In the genomic region with DNA sequence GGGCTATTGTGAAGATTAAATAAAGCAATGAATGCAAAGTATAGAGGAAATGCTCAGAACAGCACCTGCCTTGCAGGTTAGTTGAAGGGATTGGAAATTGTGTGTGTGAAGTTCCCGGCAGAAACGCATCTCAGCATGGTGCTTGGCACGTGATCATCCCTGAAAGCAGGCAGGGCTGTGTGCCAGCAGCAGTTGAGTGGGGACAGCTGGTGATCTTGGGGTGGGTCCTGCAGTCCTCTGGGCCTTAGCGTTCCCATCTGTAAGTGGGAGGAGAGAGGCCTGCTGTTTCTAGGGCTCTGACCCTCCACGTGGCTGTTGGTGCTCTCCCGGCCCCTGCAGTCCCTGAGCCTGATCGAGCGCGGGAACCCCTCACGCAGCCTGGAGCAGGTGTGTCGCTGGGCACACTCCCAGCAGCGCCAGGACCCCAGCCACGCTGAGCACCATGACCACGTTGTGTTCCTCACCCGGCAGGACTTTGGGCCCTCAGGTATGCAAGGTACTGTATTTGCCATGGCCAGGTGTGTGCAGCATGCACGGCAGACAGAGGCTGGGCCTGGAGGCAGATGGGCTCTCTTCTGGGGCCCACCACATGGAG, we compare ENCODE assay signal across 17 cellular contexts. TPM values are rescaled to one million over a fixed set of nuclear protein-coding genes. Genes with fewer than 3 reads are reported as not detected.
DNase-seq lines count a peak whose midpoint lies in the region; ATAC-seq and TF ChIP-seq lines count a peak whose summit lies in the region.
"Had no signal": no experiment of that assay in that cellular context is flagged by ENCODE, and none has a peak within 500 bp of the region (broad histone marks: within the 10 kb centered on the region; RNA-seq: fewer than 3 reads in every experiment).

No MANE protein-coding gene starts in this region.

- H3K27ac Mint-ChIP-seq in natural killer cell: no peak overlapping the region
- no peak overlapping the region for H3K27ac Mint-ChIP-seq in activated CD4-positive, alpha-beta T cell treated with anti-CD3 and anti-CD28 coated beads, Interleukin-2, amount 10 ng/mL, durations not matched to agents 24 days and 14 days
- no peak overlapping the region for H3K27ac Mint-ChIP-seq in stimulated activated naive B cell treated with anti-CD40 and anti-IgM and Interleukin-4, amounts not matched to agents 10 μg/mL and 1 μg/mL and 100 μg/mL, for 72 hours
- H3K27ac Mint-ChIP-seq: activated CD4-positive, alpha-beta T cell treated with anti-CD3 and anti-CD28 coated beads, Interleukin-2, amount 10 ng/mL, durations not matched to agents 7 days and 5 days; activated T-helper 2 cell treated with anti-CD3 and anti-CD28 coated beads, Interferon-gamma antibody, Interleukin-2, Interleukin-4, amounts not matched to agents 10 μg/mL and 5 μg/mL and 100 μg/mL, durations not matched to agents 14 hours and 24 hours and 36 hours; T-helper 1 cell treated with Interleukin-12 subunit alpha and Interleukin-12 subunit beta and Interleukin-4 antibody, amounts not matched to agents 30 μg/mL and 1 μg/mL, for 36 hours had no signal

- DNase-seq in DMS79 (lab: John Stamatoyannopoulos, UW): peak; percentile 73
- DNase-seq in NCI-H1694 treated with DMSO at 0.1 percent for 48 hours (lab: John Stamatoyannopoulos, UW): peak; percentile 74
- DNase-seq in NCI-H748 (lab: John Stamatoyannopoulos, UW; ENCODE audit: unreplicated experiment): peak; percentile 93
- DNase-seq in medulla oblongata (ENCODE audit: extremely low spot score): peak; percentile 10
- no peak for DNase-seq in natural killer cell
- DNase-seq in activated CD4-positive, alpha-beta T cell treated with anti-CD3 and anti-CD28 coated beads, Interleukin-2, amount 10 ng/mL, durations not matched to agents 24 days and 14 days: no peak
- DNase-seq in stimulated activated naive B cell treated with anti-CD40 and anti-IgM and Interleukin-4, amounts not matched to agents 10 μg/mL and 1 μg/mL and 100 μg/mL, for 72 hours: no peak
- DNase-seq: activated CD4-positive, alpha-beta T cell treated with anti-CD3 and anti-CD28 coated beads, Interleukin-2, amount 10 ng/mL, durations not matched to agents 7 days and 5 days; effector memory CD4-positive, alpha-beta T cell; PC-9; stomach had no signal

- intact Hi-C loops in natural killer cell (cut with micrococcal nuclease): no loop called here
- intact Hi-C loops in activated CD4-positive, alpha-beta T cell treated with anti-CD3 and anti-CD28 coated beads, Interleukin-2, amount 10 ng/mL, durations not matched to agents 24 days and 14 days (cut with micrococcal nuclease): no loop called here

- ATAC-seq in natural killer cell: no peak
- ATAC-seq in stimulated activated naive B cell treated with anti-CD40 and anti-IgM and Interleukin-4, amounts not matched to agents 10 μg/mL and 1 μg/mL and 100 μg/mL, for 72 hours (replicated peaks): no peak
- no peak for ATAC-seq in GM21576 (IDR thresholded peaks at IDR 0.05; ENCODE audit: unreplicated experiment)
- ATAC-seq: HCT116, sciatic nerve had no signal

- peaks cover 17 to 19% of the 10 kb centered on the region in 2 donors for H3K4me1 Mint-ChIP-seq in natural killer cell
- no peaks in the 10 kb centered on the region for H3K4me1 Mint-ChIP-seq in activated CD4-positive, alpha-beta T cell treated with anti-CD3 and anti-CD28 coated beads, Interleukin-2, amount 10 ng/mL, durations not matched to agents 24 days and 14 days
- H3K4me1 Mint-ChIP-seq in stimulated activated naive B cell treated with anti-CD40 and anti-IgM and Interleukin-4, amounts not matched to agents 10 μg/mL and 1 μg/mL and 100 μg/mL, for 72 hours: no peaks in the 10 kb centered on the region
- H3K4me1 Mint-ChIP-seq: activated CD4-positive, alpha-beta T cell treated with anti-CD3 and anti-CD28 coated beads, Interleukin-2, amount 10 ng/mL, durations not matched to agents 7 days and 5 days had no signal

- no peak overlapping the region for H3K4me3 Mint-ChIP-seq in natural killer cell
- no peak overlapping the region for H3K4me3 Mint-ChIP-seq in activated CD4-positive, alpha-beta T cell treated with anti-CD3 and anti-CD28 coated beads, Interleukin-2, amount 10 ng/mL, durations not matched to agents 24 days and 14 days
- no peak overlapping the region for H3K4me3 Mint-ChIP-seq in stimulated activated naive B cell treated with anti-CD40 and anti-IgM and Interleukin-4, amounts not matched to agents 10 μg/mL and 1 μg/mL and 100 μg/mL, for 72 hours
- H3K4me3 Mint-ChIP-seq: activated CD4-positive, alpha-beta T cell treated with anti-CD3 and anti-CD28 coated beads, Interleukin-2, amount 10 ng/mL, durations not matched to agents 7 days and 5 days; T-helper 1 cell treated with Interleukin-12 subunit alpha and Interleukin-12 subunit beta and Interleukin-4 antibody, amounts not matched to agents 30 μg/mL and 1 μg/mL, for 36 hours had no signal

- H3K9me3 Mint-ChIP-seq in natural killer cell: no peaks in the 10 kb centered on the region
- H3K9me3 Mint-ChIP-seq in activated CD4-positive, alpha-beta T cell treated with anti-CD3 and anti-CD28 coated beads, Interleukin-2, amount 10 ng/mL, durations not matched to agents 24 days and 14 days: no peaks in the 10 kb centered on the region
- H3K9me3 Mint-ChIP-seq in stimulated activated naive B cell treated with anti-CD40 and anti-IgM and Interleukin-4, amounts not matched to agents 10 μg/mL and 1 μg/mL and 100 μg/mL, for 72 hours: peaks cover 0 to 2% of the 10 kb centered on the region in 2 donors
- H3K9me3 Mint-ChIP-seq: activated CD4-positive, alpha-beta T cell treated with anti-CD3 and anti-CD28 coated beads, Interleukin-2, amount 10 ng/mL, durations not matched to agents 7 days and 5 days; activated T-helper 2 cell treated with anti-CD3 and anti-CD28 coated beads, Interferon-gamma antibody, Interleukin-2, Interleukin-4, amounts not matched to agents 10 μg/mL and 5 μg/mL and 100 μg/mL, durations not matched to agents 14 hours and 24 hours and 36 hours; T-helper 1 cell treated with Interleukin-12 subunit alpha and Interleukin-12 subunit beta and Interleukin-4 antibody, amounts not matched to agents 30 μg/mL and 1 μg/mL, for 36 hours had no signal

- no peaks in the 10 kb centered on the region for H3K27me3 Mint-ChIP-seq in natural killer cell (ENCODE audit: low read depth in 2 of 2)
- H3K27me3 Mint-ChIP-seq in activated CD4-positive, alpha-beta T cell treated with anti-CD3 and anti-CD28 coated beads, Interleukin-2, amount 10 ng/mL, durations not matched to agents 24 days and 14 days: peaks cover 2% of the 10 kb centered on the region
- peaks cover 4 to 8% of the 10 kb centered on the region in 2 donors for H3K27me3 Mint-ChIP-seq in stimulated activated naive B cell treated with anti-CD40 and anti-IgM and Interleukin-4, amounts not matched to agents 10 μg/mL and 1 μg/mL and 100 μg/mL, for 72 hours
- H3K27me3 Mint-ChIP-seq: activated CD4-positive, alpha-beta T cell treated with anti-CD3 and anti-CD28 coated beads, Interleukin-2, amount 10 ng/mL, durations not matched to agents 7 days and 5 days had no signal

- no peaks in the 10 kb centered on the region for H3K36me3 Mint-ChIP-seq in natural killer cell
- H3K36me3 Mint-ChIP-seq in activated CD4-positive, alpha-beta T cell treated with anti-CD3 and anti-CD28 coated beads, Interleukin-2, amount 10 ng/mL, durations not matched to agents 24 days and 14 days (ENCODE audit: low read depth): no peaks in the 10 kb centered on the region
- no peaks in the 10 kb centered on the region for H3K36me3 Mint-ChIP-seq in stimulated activated naive B cell treated with anti-CD40 and anti-IgM and Interleukin-4, amounts not matched to agents 10 μg/mL and 1 μg/mL and 100 μg/mL, for 72 hours

- no peak for TF ChIP-seq CTCF in natural killer cell (IDR thresholded peaks at IDR 0.05)

RNA-seq across cellular contexts. Expression of a gene that starts 55.3 kb away (rescaled TPM):
- under 1 TPM in 1 of 3 donors, not detected in 2; 0.16 TPM for total RNA-seq in natural killer cell
- total RNA-seq in activated CD4-positive, alpha-beta T cell treated with anti-CD3 and anti-CD28 coated beads, Interleukin-2, amount 10 ng/mL, durations not matched to agents 24 days and 14 days: not detected in 2 replicates
- total RNA-seq: activated CD4-positive, alpha-beta T cell treated with anti-CD3 and anti-CD28 coated beads, Interleukin-2, amount 10 ng/mL, durations not matched to agents 7 days and 5 days; activated T-helper 2 cell treated with anti-CD3 and anti-CD28 coated beads, Interferon-gamma antibody, Interleukin-2, Interleukin-4, amounts not matched to agents 10 μg/mL and 5 μg/mL and 100 μg/mL, durations not matched to agents 14 hours and 24 hours and 36 hours; glomerular endothelial cell; PC-9; sciatic nerve; stomach had no signal

RNA-seq across cellular contexts. Expression of a gene that starts 57.6 kb away (rescaled TPM):
- 1 to 10 TPM in 2 of 3 donors, under 1 TPM in 1; 0.70 to 1.5 (median 1.1) TPM for total RNA-seq in natural killer cell
- total RNA-seq in activated CD4-positive, alpha-beta T cell treated with anti-CD3 and anti-CD28 coated beads, Interleukin-2, amount 10 ng/mL, durations not matched to agents 24 days and 14 days: 0.33 and 0.52 TPM in 2 replicates
- total RNA-seq: activated CD4-positive, alpha-beta T cell treated with anti-CD3 and anti-CD28 coated beads, Interleukin-2, amount 10 ng/mL, durations not matched to agents 7 days and 5 days had no signal

Comparison
In these comparisons a context has a peak if more than half of its experiments do, and no peak if none do; other contexts are left out.
1. DNase-seq: peak in DMS79 (single experiment), NCI-H1694 treated with DMSO at 0.1 percent for 48 hours (single experiment), NCI-H748 (single experiment) and medulla oblongata (single experiment); none in natural killer cell (single experiment), activated CD4-positive, alpha-beta T cell treated with anti-CD3 and anti-CD28 coated beads, Interleukin-2, amount 10 ng/mL, durations not matched to agents 24 days and 14 days (single experiment) and stimulated activated naive B cell treated with anti-CD40 and anti-IgM and Interleukin-4, amounts not matched to agents 10 μg/mL and 1 μg/mL and 100 μg/mL, for 72 hours (single experiment).